ENCODE assay signal across 8 cellular contexts in the genomic region with DNA sequence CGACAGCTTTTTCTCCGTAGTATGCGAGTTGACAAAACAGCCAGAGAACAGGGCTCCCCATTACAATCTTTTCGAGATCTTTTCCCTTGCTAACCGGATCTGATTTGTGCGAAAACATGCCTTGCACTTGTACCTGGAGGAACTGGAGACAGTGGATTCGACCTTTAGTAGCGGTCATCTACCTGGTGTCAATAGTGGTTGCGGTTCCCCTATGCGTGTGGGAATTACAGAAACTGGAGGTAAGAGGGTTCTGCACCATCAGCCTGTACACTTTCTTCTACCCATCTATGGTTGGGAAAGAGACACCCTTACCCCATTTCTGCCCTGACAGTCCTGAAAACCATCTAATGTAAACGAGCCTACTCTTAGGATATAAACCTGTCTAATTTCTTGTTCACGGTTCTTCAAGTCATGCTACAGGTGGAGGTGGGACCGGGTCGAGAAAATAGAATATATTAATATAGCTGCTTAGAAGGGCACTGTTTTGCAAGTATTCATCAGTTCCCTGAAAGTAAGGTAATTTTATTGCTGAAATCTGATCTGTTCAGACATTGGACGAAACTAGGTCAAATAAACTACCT. TPM values are rescaled to one million over a fixed set of nuclear protein-coding genes. Genes with fewer than 3 reads are reported as not detected.
DNase-seq lines count a peak whose midpoint lies in the region; ATAC-seq, FAIRE-seq and TF ChIP-seq lines count a peak whose summit lies in the region.

No MANE protein-coding gene starts in this region.

- no peaks in the 10 kb centered on the region for H3K27me3 ChIP-seq in tibial artery

- intact Hi-C loops in activated naive CD4-positive, alpha-beta T cell treated with anti-CD3 and anti-CD28 coated beads for 36 hours (cut with micrococcal nuclease), result loop anchor here (1.0 to 5.0 kb wide), 11 partner anchors 21 to 1886 kb away; partner anchors contain the start of genes NR3C2 and PRMT9
- intact Hi-C loops in tibial artery (cut with DNase I; ENCODE audit: low total_unique reads), result loop anchor here (10.0 kb wide), 1 partner anchor 247 kb away; no protein-coding TSS in a partner anchor
- intact Hi-C loops in sciatic nerve (cut with DNase I), result no loop called here

- H3K36me3 Mint-ChIP-seq in activated naive CD4-positive, alpha-beta T cell treated with anti-CD3 and anti-CD28 coated beads for 36 hours (ENCODE audit: low read depth), result peaks cover 12% of the 10 kb centered on the region
- peaks cover 18% of the 10 kb centered on the region for H3K36me3 Mint-ChIP-seq in activated naive CD8-positive, alpha-beta T cell treated with anti-CD3 and anti-CD28 coated beads, Interleukin-2, amount 50 U/mL, for 24 hours (ENCODE audit: low read depth)

- no peak for TF ChIP-seq CTCF in tibial artery (IDR thresholded peaks at IDR 0.05)

- peaks cover 5 to 10% (median 6%) of the 10 kb centered on the region in 3 donors for H3K36me3 ChIP-seq in tibial artery

- peaks cover 25% of the 10 kb centered on the region for H3K4me1 Mint-ChIP-seq in activated naive CD4-positive, alpha-beta T cell treated with anti-CD3 and anti-CD28 coated beads for 36 hours (ENCODE audit: low read depth)
- peaks cover 32% of the 10 kb centered on the region for H3K4me1 Mint-ChIP-seq in activated naive CD8-positive, alpha-beta T cell treated with anti-CD3 and anti-CD28 coated beads, Interleukin-2, amount 50 U/mL, for 24 hours

- peak overlapping the region; percentile 77 to 79 for H3K27ac ChIP-seq in tibial artery

- DNase-seq in activated naive CD4-positive, alpha-beta T cell treated with anti-CD3 and anti-CD28 coated beads for 36 hours, result no peak
- no peak for DNase-seq in activated naive CD4-positive, alpha-beta T cell treated with anti-CD3 and anti-CD28 coated beads, Interleukin-2, amount 50 U/mL, for 16 hours
- DNase-seq in activated naive CD8-positive, alpha-beta T cell treated with anti-CD3 and anti-CD28 coated beads, Interleukin-2, amount 50 U/mL, for 24 hours, result no peak
- DNase-seq in left lobe of liver (ENCODE audit: low spot score) (no peak), tibial artery (no peak), H54 (ENCODE audit: insufficient read length, low spot score) (no peak), sciatic nerve (ENCODE audit: low spot score) (no peak)

- no peaks in the 10 kb centered on the region for H3K27me3 Mint-ChIP-seq in activated naive CD4-positive, alpha-beta T cell treated with anti-CD3 and anti-CD28 coated beads for 36 hours (ENCODE audit: low read depth)
- peaks cover 7% of the 10 kb centered on the region for H3K27me3 Mint-ChIP-seq in activated naive CD8-positive, alpha-beta T cell treated with anti-CD3 and anti-CD28 coated beads, Interleukin-2, amount 50 U/mL, for 24 hours

- no peak for FAIRE-seq in H54 (lab: Jason Lieb, UNC)

- H3K9me3 Mint-ChIP-seq in activated naive CD4-positive, alpha-beta T cell treated with anti-CD3 and anti-CD28 coated beads for 36 hours, result no peaks in the 10 kb centered on the region
- no peaks in the 10 kb centered on the region for H3K9me3 Mint-ChIP-seq in activated naive CD8-positive, alpha-beta T cell treated with anti-CD3 and anti-CD28 coated beads, Interleukin-2, amount 50 U/mL, for 24 hours

- H3K4me3 Mint-ChIP-seq in activated naive CD4-positive, alpha-beta T cell treated with anti-CD3 and anti-CD28 coated beads for 36 hours, result peak overlapping the region; percentile 89
- H3K4me3 Mint-ChIP-seq in activated naive CD8-positive, alpha-beta T cell treated with anti-CD3 and anti-CD28 coated beads, Interleukin-2, amount 50 U/mL, for 24 hours, result peak overlapping the region; percentile 94

- ATAC-seq in HG03139 (IDR thresholded peaks at IDR 0.05; ENCODE audit: unreplicated experiment) (peak; percentile 12), left lobe of liver (peak; percentile 56), sciatic nerve (no peak)
- ATAC-seq in activated naive CD8-positive, alpha-beta T cell treated with anti-CD3 and anti-CD28 coated beads, Interleukin-2, amount 50 U/mL, for 24 hours, result no peak

- CTCF ChIA-PET in activated naive CD4-positive, alpha-beta T cell treated with anti-CD3 and anti-CD28 coated beads for 36 hours (lab: Charles Lee), result interaction anchor here (1.1 to 3.3 kb wide), 3 partner anchors 90 to 249 kb away, joined by 4 to 18 read pairs (median 4); partner anchors contain the start of gene ARHGAP10

- peaks cover 0 to 48% (median 27%) of the 10 kb centered on the region in 4 donors for H3K4me1 ChIP-seq in tibial artery

- no peaks in the 10 kb centered on the region for H3K9me3 ChIP-seq in tibial artery

- TF ChIP-seq POLR2A in H54 (IDR thresholded peaks at IDR 0.05; ENCODE audit: low read depth, low read length), result no peak

- H3K4me3 ChIP-seq in tibial artery, result peak overlapping the region; percentile 71

- peak overlapping the region; percentile 93 for H3K27ac Mint-ChIP-seq in activated naive CD4-positive, alpha-beta T cell treated with anti-CD3 and anti-CD28 coated beads for 36 hours
- peak overlapping the region; percentile 93 for H3K27ac Mint-ChIP-seq in activated naive CD8-positive, alpha-beta T cell treated with anti-CD3 and anti-CD28 coated beads, Interleukin-2, amount 50 U/mL, for 24 hours

RNA-seq across cellular contexts. Expression of gene TMEM184C, which starts 0.7 kb away (rescaled TPM):
- total RNA-seq in activated naive CD4-positive, alpha-beta T cell treated with anti-CD3 and anti-CD28 coated beads for 36 hours, result 10 to 100 TPM; 11.5 to 12.5 TPM
- total RNA-seq in left lobe of liver, result 22.0 TPM
- 31.7 TPM for total RNA-seq in sciatic nerve

Comparison
In these comparisons a context has a peak if more than half of its experiments do, and no peak if none do; other contexts are left out.
1. ATAC-seq: peak in HG03139 (single experiment) and left lobe of liver (single experiment); none in activated naive CD8-positive, alpha-beta T cell treated with anti-CD3 and anti-CD28 coated beads, Interleukin-2, amount 50 U/mL, for 24 hours (single experiment) and sciatic nerve (single experiment).